1 cellular context compared by ENCODE assay signal in genomic region chr15:73596214-73596613, GRCh38.
TF ChIP-seq lines count a peak whose summit lies in the region.

No MANE protein-coding gene starts in this region.

TF ChIP-seq in K562, 482 proteins besides CTCF, POLR2A, EP300 and RAD21 (continued from another document and continues in another):
- no peak for TF ChIP-seq MGA (IDR thresholded peaks at IDR 0.05)
- no peak for TF ChIP-seq SMARCB1 (IDR thresholded peaks at IDR 0.05; ENCODE audit: insufficient read length, low read depth)
- no peak for TF ChIP-seq NR2F6 (CRISPR knock-in tag; IDR thresholded peaks at IDR 0.05)
- TF ChIP-seq BMI1 (IDR thresholded peaks at IDR 0.05; ENCODE audit: low read length), result no peak
- no peak for TF ChIP-seq CBX5 (IDR thresholded peaks at IDR 0.05; ENCODE audit: borderline replicate concordance, low read depth)
- TF ChIP-seq ZNF561 (CRISPR knock-in tag; conservative IDR thresholded peaks at IDR 0.05), result no peak
- TF ChIP-seq XRCC3 (IDR thresholded peaks at IDR 0.05), result no peak
- TF ChIP-seq SMC3 (conservative IDR thresholded peaks at IDR 0.05; ENCODE audit: insufficient read depth, low read depth, low read length), result no peak
- no peak for TF ChIP-seq POLR2AphosphoS2 (IDR thresholded peaks at IDR 0.05; ENCODE audit: low read length)
- peak; percentile 91 for TF ChIP-seq FOXJ2 (tag; IDR thresholded peaks at IDR 0.05)
- TF ChIP-seq FOXJ3 (CRISPR knock-in tag; IDR thresholded peaks at IDR 0.05), result peak; percentile 72
- TF ChIP-seq ZNF76 (CRISPR knock-in tag; IDR thresholded peaks at IDR 0.05; ENCODE audit: borderline replicate concordance), result no peak
- no peak for TF ChIP-seq OTX1 (CRISPR knock-in tag; IDR thresholded peaks at IDR 0.05)
- TF ChIP-seq RNF219 (CRISPR knock-in tag; IDR thresholded peaks at IDR 0.05), result no peak
- no peak for TF ChIP-seq ZNF592 (IDR thresholded peaks at IDR 0.05)
- no peak for TF ChIP-seq NCOA2 (IDR thresholded peaks at IDR 0.05; ENCODE audit: partially characterized antibody in 2 of 2)
- TF ChIP-seq HOXB6 (CRISPR knock-in tag; IDR thresholded peaks at IDR 0.05; ENCODE audit: borderline replicate concordance), result no peak
- TF ChIP-seq RERE (CRISPR knock-in tag; IDR thresholded peaks at IDR 0.05; ENCODE audit: borderline replicate concordance), result no peak
- TF ChIP-seq ZBTB9 (CRISPR knock-in tag; IDR thresholded peaks at IDR 0.05), result no peak
- TF ChIP-seq E2F8 (IDR thresholded peaks at IDR 0.05; ENCODE audit: low read depth, partially characterized antibody), result no peak
- no peak for TF ChIP-seq HMG20A (CRISPR knock-in tag; conservative IDR thresholded peaks at IDR 0.05)
- TF ChIP-seq MLX (CRISPR knock-in tag; conservative IDR thresholded peaks at IDR 0.05), result no peak
- TF ChIP-seq ZFP36 (IDR thresholded peaks at IDR 0.05; ENCODE audit: low read depth, low read length, partially characterized antibody), result no peak
- no peak for TF ChIP-seq YBX1 (IDR thresholded peaks at IDR 0.05)
